3 cellular contexts compared by ENCODE assay signal in the genomic region with DNA sequence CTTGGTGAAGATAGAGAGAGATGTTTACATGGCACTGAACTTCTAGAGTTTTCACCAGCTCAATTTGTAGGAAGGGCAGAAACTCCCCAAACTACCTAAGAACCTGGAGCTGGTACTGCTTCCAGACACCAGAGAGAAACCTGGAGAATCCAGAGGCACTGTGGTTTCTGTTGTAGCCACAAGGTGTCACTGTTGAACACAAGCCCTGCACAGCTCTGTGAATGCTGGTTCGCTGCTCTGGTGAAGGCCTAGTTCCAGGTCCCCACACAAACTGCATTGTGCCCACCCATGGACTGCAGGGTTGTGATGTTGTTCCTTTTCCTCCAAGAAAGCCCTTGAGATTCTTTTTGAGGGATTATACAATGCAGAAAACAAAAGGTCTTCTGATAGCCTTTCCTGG.
TF ChIP-seq lines count a peak whose summit lies in the region.

No MANE protein-coding gene starts in this region.

TF ChIP-seq in GM23338, 12 proteins besides CTCF, POLR2A, EP300 and RAD21 (continued from another document and continues in another):
- no peak for TF ChIP-seq ZNF462 (CRISPR knock-in tag; IDR thresholded peaks at IDR 0.05)
- no peak for TF ChIP-seq ETS1 (IDR thresholded peaks at IDR 0.05)
- no peak for TF ChIP-seq POLR2AphosphoS5 (IDR thresholded peaks at IDR 0.05; ENCODE audit: low read depth)

TF ChIP-seq in WTC11, 78 proteins besides CTCF, POLR2A, EP300 and RAD21 (continued from another document):
- TF ChIP-seq, protein P1, sequence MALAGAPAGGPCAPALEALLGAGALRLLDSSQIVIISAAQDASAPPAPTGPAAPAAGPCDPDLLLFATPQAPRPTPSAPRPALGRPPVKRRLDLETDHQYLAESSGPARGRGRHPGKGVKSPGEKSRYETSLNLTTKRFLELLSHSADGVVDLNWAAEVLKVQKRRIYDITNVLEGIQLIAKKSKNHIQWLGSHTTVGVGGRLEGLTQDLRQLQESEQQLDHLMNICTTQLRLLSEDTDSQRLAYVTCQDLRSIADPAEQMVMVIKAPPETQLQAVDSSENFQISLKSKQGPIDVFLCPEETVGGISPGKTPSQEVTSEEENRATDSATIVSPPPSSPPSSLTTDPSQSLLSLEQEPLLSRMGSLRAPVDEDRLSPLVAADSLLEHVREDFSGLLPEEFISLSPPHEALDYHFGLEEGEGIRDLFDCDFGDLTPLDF (CRISPR knock-in tag; IDR thresholded peaks at IDR 0.05), result no peak
- TF ChIP-seq ZNF423 (CRISPR knock-in tag; IDR thresholded peaks at IDR 0.05) (no peak), ZBTB21 (CRISPR knock-in tag; IDR thresholded peaks at IDR 0.05; ENCODE audit: borderline replicate concordance) (no peak), STAT6 (CRISPR knock-in tag; conservative IDR thresholded peaks at IDR 0.05; ENCODE audit: low read depth) (no peak), MYBL2 (CRISPR knock-in tag; IDR thresholded peaks at IDR 0.05) (no peak), CREM (CRISPR knock-in tag; IDR thresholded peaks at IDR 0.05) (no peak), SMAD4 (CRISPR knock-in tag; IDR thresholded peaks at IDR 0.05) (no peak), ELF4 (CRISPR knock-in tag; IDR thresholded peaks at IDR 0.05; ENCODE audit: low read depth) (no peak), MXD4 (CRISPR knock-in tag; IDR thresholded peaks at IDR 0.05; ENCODE audit: borderline replicate concordance) (no peak), ATF1 (CRISPR knock-in tag; IDR thresholded peaks at IDR 0.05) (no peak), ZNF138 (CRISPR knock-in tag; conservative IDR thresholded peaks at IDR 0.05) (no peak), NR3C1 (CRISPR knock-in tag; conservative IDR thresholded peaks at IDR 0.05; ENCODE audit: low read depth) (no peak), TCF7 (CRISPR knock-in tag; IDR thresholded peaks at IDR 0.05; ENCODE audit: low read depth) (no peak)

TF ChIP-seq in HepG2, 621 proteins besides CTCF, POLR2A, EP300 and RAD21 (continued from another document):
- TF ChIP-seq ZNF280D (CRISPR knock-in tag; IDR thresholded peaks at IDR 0.05) (peak; percentile 92; the same call in 1 of the 2 replicates), SETDB1 (CRISPR knock-in tag; IDR thresholded peaks at IDR 0.05; ENCODE audit: borderline replicate concordance) (peak; percentile 99)
- TF ChIP-seq, protein P2, sequence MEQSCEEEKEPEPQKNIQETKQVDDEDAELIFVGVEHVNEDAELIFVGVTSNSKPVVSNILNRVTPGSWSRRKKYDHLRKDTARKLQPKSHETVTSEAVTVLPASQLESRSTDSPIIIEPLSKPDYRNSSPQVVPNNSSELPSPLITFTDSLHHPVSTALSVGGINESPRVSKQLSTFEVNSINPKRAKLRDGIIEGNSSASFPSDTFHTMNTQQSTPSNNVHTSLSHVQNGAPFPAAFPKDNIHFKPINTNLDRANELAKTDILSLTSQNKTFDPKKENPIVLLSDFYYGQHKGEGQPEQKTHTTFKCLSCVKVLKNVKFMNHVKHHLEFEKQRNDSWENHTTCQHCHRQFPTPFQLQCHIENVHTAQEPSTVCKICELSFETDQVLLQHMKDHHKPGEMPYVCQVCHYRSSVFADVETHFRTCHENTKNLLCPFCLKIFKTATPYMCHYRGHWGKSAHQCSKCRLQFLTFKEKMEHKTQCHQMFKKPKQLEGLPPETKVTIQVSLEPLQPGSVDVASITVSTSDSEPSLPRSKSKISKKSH (CRISPR knock-in tag; IDR thresholded peaks at IDR 0.05; ENCODE audit: borderline replicate concordance), result peak; percentile 97
